ENCODE assay signal across 22 cellular contexts in the genomic region with DNA sequence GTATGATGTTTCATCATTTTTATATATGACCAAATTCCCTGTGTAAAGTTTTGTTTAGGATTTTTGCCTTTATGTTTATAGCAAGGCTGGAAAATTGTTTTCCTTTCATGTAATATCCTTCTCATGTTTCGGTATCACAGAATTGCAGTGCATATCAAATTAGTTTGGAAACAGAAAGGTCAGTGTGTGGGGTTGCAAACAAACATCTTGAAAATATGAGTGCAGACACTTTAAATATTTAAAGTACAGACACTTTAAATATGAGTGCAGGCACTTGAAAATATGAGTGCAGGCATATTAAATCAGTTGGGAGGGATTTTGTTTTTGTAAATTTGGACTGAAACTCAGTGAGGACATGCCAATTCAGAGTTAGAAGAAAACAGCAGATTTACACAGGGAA. TPM values are rescaled to one million over a fixed set of nuclear protein-coding genes. Genes with fewer than 3 reads are reported as not detected.
"Had no signal": no experiment of that assay in that cellular context is flagged by ENCODE, and none has a peak within 500 bp of the region (broad histone marks: within the 10 kb centered on the region; RNA-seq: fewer than 3 reads in every experiment).

No MANE protein-coding gene starts in this region.

- H3K4me3 ChIP-seq: K562, SJSA1, SK-N-MC had no signal

- H3K9me3 ChIP-seq: SJSA1 had no signal

- DNase-seq: Kasumi-1, MM.1S, NCI-H1092 treated with DMSO at 0.1 percent for 48 hours, NCI-H146, NCI-H1694 treated with DMSO at 0.1 percent for 48 hours, NCI-H1930, NCI-H2171 treated with DMSO at 0.1 percent for 48 hours, NCI-H345, NCI-H446 treated with DMSO at 0.1 percent for 48 hours, NCI-H524 treated with DMSO at 0.1 percent for 48 hours, NCI-H69, NCI-H774, Right ventricle myocardium superior, RPMI8226, SIG-M5 had no signal

- H3K4me1 ChIP-seq: SJSA1 had no signal

- H3K36me3 ChIP-seq: SJSA1 had no signal

- H3K27ac ChIP-seq: HL-60, KMS-11, SJSA1, SK-N-MC had no signal

- ATAC-seq: K562 had no signal

RNA-seq across cellular contexts. Expression of a gene that starts 6.5 kb away (rescaled TPM):
- total RNA-seq: SJSA1 had no signal
- polyA plus RNA-seq: IgD-negative memory B cell, K562 had no signal

RNA-seq across cellular contexts. Expression of a gene that starts 26.7 kb away (rescaled TPM):
- total RNA-seq: K562, M059J, Right ventricle myocardium superior, SJSA1 had no signal
- polyA plus RNA-seq: IgD-negative memory B cell, K562 had no signal

RNA-seq across cellular contexts. Expression of a gene that starts 41.0 kb away (rescaled TPM):
- total RNA-seq: K562, M059J, Right ventricle myocardium superior, SJSA1 had no signal
- polyA plus RNA-seq: IgD-negative memory B cell, K562 had no signal

RNA-seq across cellular contexts. Expression of a gene that starts 58.8 kb away (rescaled TPM):
- total RNA-seq: K562, M059J, Right ventricle myocardium superior, SJSA1 had no signal
- polyA plus RNA-seq: IgD-negative memory B cell, K562 had no signal
